Comparison of ENCODE assay signal across 1 cellular context in the genomic region with DNA sequence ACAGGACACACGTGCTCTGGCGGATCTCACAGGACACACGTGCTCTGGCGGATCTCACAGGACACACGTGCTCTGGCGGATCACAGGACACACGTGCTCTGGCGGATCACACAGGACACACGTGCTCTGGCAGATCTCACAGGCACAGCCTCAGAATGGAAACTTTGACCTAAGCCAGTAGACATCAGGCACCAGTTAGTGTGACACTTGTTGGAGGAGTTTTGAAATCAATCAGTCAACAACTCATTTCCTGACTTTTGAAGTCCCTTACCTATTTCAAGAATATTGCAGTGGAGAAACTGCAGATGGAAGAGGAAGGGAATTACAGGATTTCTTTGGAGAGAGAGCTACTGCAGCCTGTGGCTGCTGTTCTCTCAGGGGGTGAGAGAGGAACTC.
A peak's percentile ranks its signal among the peaks of the same experiment; 100 is the strongest.
TF ChIP-seq lines count a peak whose summit lies in the region.
"Not testable (repeated sequence)": the region's sequence is repeated elsewhere in the genome, so short reads cannot be mapped to it uniquely, and the experiment has no call there.

No MANE protein-coding gene starts in this region.

TF ChIP-seq in HepG2, 621 proteins besides CTCF, POLR2A, EP300 and RAD21 (continued from another document and continues in another):
- TF ChIP-seq, protein P1, sequence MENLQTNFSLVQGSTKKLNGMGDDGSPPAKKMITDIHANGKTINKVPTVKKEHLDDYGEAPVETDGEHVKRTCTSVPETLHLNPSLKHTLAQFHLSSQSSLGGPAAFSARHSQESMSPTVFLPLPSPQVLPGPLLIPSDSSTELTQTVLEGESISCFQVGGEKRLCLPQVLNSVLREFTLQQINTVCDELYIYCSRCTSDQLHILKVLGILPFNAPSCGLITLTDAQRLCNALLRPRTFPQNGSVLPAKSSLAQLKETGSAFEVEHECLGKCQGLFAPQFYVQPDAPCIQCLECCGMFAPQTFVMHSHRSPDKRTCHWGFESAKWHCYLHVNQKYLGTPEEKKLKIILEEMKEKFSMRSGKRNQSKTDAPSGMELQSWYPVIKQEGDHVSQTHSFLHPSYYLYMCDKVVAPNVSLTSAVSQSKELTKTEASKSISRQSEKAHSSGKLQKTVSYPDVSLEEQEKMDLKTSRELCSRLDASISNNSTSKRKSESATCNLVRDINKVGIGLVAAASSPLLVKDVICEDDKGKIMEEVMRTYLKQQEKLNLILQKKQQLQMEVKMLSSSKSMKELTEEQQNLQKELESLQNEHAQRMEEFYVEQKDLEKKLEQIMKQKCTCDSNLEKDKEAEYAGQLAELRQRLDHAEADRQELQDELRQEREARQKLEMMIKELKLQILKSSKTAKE (CRISPR knock-in tag; IDR thresholded peaks at IDR 0.05; ENCODE audit: borderline replicate concordance): peak; percentile 46; the same call in 1 of the 2 replicates
- TF ChIP-seq REPIN1 (CRISPR knock-in tag; IDR thresholded peaks at IDR 0.05; ENCODE audit: borderline replicate concordance, low read depth): peak; percentile 64
- TF ChIP-seq FOXJ3 (CRISPR knock-in tag; IDR thresholded peaks at IDR 0.05; ENCODE audit: borderline replicate concordance): peak; percentile 54
- TF ChIP-seq SMYD3 (CRISPR knock-in tag; IDR thresholded peaks at IDR 0.05): peak; percentile 77
- TF ChIP-seq, protein P2, sequence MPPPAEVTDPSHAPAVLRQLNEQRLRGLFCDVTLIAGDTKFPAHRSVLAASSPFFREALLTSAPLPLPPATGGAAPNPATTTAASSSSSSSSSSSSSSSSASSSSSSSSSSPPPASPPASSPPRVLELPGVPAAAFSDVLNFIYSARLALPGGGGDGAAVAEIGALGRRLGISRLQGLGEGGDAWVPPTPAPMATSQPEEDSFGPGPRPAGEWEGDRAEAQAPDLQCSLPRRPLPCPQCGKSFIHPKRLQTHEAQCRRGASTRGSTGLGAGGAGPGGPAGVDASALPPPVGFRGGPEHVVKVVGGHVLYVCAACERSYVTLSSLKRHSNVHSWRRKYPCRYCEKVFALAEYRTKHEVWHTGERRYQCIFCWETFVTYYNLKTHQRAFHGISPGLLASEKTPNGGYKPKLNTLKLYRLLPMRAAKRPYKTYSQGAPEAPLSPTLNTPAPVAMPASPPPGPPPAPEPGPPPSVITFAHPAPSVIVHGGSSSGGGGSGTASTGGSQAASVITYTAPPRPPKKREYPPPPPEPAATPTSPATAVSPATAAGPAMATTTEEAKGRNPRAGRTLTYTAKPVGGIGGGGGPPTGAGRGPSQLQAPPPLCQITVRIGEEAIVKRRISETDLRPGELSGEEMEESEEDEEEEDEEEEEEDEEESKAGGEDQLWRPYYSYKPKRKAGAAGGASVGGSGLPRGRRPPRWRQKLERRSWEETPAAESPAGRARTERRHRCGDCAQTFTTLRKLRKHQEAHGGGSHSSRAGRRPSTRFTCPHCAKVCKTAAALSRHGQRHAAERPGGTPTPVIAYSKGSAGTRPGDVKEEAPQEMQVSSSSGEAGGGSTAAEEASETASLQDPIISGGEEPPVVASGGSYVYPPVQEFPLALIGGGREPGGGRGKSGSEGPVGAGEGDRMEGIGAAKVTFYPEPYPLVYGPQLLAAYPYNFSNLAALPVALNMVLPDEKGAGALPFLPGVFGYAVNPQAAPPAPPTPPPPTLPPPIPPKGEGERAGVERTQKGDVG (CRISPR knock-in tag; IDR thresholded peaks at IDR 0.05; ENCODE audit: borderline replicate concordance): peak; percentile 85; the same call in 1 of the 2 replicates
- TF ChIP-seq FOSL2 (CRISPR knock-in tag; IDR thresholded peaks at IDR 0.05): peak; percentile 62; the same call in 1 of the 2 replicates
- not testable (repeated sequence) for TF ChIP-seq USF2 (IDR thresholded peaks at IDR 0.05; ENCODE audit: low read depth, low read length)
- peak; percentile 38; the same call in 1 of the 2 replicates for TF ChIP-seq USF2 (CRISPR knock-in tag; IDR thresholded peaks at IDR 0.05; ENCODE audit: borderline replicate concordance)
- TF ChIP-seq TCF7 (IDR thresholded peaks at IDR 0.05; ENCODE audit: low read depth): peak; percentile 73
- peak; percentile 88; the same call in 1 of the 2 replicates for TF ChIP-seq AHDC1 (CRISPR knock-in tag; IDR thresholded peaks at IDR 0.05; ENCODE audit: borderline replicate concordance)
- TF ChIP-seq, protein P3, sequence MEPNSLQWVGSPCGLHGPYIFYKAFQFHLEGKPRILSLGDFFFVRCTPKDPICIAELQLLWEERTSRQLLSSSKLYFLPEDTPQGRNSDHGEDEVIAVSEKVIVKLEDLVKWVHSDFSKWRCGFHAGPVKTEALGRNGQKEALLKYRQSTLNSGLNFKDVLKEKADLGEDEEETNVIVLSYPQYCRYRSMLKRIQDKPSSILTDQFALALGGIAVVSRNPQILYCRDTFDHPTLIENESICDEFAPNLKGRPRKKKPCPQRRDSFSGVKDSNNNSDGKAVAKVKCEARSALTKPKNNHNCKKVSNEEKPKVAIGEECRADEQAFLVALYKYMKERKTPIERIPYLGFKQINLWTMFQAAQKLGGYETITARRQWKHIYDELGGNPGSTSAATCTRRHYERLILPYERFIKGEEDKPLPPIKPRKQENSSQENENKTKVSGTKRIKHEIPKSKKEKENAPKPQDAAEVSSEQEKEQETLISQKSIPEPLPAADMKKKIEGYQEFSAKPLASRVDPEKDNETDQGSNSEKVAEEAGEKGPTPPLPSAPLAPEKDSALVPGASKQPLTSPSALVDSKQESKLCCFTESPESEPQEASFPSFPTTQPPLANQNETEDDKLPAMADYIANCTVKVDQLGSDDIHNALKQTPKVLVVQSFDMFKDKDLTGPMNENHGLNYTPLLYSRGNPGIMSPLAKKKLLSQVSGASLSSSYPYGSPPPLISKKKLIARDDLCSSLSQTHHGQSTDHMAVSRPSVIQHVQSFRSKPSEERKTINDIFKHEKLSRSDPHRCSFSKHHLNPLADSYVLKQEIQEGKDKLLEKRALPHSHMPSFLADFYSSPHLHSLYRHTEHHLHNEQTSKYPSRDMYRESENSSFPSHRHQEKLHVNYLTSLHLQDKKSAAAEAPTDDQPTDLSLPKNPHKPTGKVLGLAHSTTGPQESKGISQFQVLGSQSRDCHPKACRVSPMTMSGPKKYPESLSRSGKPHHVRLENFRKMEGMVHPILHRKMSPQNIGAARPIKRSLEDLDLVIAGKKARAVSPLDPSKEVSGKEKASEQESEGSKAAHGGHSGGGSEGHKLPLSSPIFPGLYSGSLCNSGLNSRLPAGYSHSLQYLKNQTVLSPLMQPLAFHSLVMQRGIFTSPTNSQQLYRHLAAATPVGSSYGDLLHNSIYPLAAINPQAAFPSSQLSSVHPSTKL (CRISPR knock-in tag; IDR thresholded peaks at IDR 0.05): peak; percentile 91
- TF ChIP-seq SIX1 (CRISPR knock-in tag; IDR thresholded peaks at IDR 0.05; ENCODE audit: borderline replicate concordance): 0 out of 2 replicates have a peak, but pooled peaks have one; percentile 34
- TF ChIP-seq, protein P4, sequence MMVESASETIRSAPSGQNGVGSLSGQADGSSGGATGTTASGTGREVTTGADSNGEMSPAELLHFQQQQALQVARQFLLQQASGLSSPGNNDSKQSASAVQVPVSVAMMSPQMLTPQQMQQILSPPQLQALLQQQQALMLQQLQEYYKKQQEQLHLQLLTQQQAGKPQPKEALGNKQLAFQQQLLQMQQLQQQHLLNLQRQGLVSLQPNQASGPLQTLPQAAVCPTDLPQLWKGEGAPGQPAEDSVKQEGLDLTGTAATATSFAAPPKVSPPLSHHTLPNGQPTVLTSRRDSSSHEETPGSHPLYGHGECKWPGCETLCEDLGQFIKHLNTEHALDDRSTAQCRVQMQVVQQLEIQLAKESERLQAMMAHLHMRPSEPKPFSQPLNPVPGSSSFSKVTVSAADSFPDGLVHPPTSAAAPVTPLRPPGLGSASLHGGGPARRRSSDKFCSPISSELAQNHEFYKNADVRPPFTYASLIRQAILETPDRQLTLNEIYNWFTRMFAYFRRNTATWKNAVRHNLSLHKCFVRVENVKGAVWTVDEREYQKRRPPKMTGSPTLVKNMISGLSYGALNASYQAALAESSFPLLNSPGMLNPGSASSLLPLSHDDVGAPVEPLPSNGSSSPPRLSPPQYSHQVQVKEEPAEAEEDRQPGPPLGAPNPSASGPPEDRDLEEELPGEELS (CRISPR knock-in tag; IDR thresholded peaks at IDR 0.05): peak; percentile 72
- peak; percentile 48; the same call in 1 of the 2 replicates for TF ChIP-seq ERF (CRISPR knock-in tag; IDR thresholded peaks at IDR 0.05)
- TF ChIP-seq, protein P5, sequence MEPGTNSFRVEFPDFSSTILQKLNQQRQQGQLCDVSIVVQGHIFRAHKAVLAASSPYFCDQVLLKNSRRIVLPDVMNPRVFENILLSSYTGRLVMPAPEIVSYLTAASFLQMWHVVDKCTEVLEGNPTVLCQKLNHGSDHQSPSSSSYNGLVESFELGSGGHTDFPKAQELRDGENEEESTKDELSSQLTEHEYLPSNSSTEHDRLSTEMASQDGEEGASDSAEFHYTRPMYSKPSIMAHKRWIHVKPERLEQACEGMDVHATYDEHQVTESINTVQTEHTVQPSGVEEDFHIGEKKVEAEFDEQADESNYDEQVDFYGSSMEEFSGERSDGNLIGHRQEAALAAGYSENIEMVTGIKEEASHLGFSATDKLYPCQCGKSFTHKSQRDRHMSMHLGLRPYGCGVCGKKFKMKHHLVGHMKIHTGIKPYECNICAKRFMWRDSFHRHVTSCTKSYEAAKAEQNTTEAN (CRISPR knock-in tag; conservative IDR thresholded peaks at IDR 0.05): 0 out of 2 replicates have a peak, but pooled peaks have one; percentile 32
- TF ChIP-seq NPAS2 (CRISPR knock-in tag; IDR thresholded peaks at IDR 0.05; ENCODE audit: borderline replicate concordance): 0 out of 2 replicates have a peak, but pooled peaks have one; percentile 60
- TF ChIP-seq, protein P6, sequence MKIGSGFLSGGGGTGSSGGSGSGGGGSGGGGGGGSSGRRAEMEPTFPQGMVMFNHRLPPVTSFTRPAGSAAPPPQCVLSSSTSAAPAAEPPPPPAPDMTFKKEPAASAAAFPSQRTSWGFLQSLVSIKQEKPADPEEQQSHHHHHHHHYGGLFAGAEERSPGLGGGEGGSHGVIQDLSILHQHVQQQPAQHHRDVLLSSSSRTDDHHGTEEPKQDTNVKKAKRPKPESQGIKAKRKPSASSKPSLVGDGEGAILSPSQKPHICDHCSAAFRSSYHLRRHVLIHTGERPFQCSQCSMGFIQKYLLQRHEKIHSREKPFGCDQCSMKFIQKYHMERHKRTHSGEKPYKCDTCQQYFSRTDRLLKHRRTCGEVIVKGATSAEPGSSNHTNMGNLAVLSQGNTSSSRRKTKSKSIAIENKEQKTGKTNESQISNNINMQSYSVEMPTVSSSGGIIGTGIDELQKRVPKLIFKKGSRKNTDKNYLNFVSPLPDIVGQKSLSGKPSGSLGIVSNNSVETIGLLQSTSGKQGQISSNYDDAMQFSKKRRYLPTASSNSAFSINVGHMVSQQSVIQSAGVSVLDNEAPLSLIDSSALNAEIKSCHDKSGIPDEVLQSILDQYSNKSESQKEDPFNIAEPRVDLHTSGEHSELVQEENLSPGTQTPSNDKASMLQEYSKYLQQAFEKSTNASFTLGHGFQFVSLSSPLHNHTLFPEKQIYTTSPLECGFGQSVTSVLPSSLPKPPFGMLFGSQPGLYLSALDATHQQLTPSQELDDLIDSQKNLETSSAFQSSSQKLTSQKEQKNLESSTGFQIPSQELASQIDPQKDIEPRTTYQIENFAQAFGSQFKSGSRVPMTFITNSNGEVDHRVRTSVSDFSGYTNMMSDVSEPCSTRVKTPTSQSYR (CRISPR knock-in tag; IDR thresholded peaks at IDR 0.05; ENCODE audit: borderline replicate concordance): peak; percentile 5; the same call in 1 of the 2 replicates
- TF ChIP-seq TFDP1 (CRISPR knock-in tag; IDR thresholded peaks at IDR 0.05; ENCODE audit: borderline replicate concordance): peak; percentile 38; the same call in 1 of the 2 replicates
- peak; percentile 56; the same call in 1 of the 2 replicates for TF ChIP-seq MEIS1 (CRISPR knock-in tag; IDR thresholded peaks at IDR 0.05; ENCODE audit: borderline replicate concordance)
